1 cellular context compared by ENCODE assay signal in the genomic region with DNA sequence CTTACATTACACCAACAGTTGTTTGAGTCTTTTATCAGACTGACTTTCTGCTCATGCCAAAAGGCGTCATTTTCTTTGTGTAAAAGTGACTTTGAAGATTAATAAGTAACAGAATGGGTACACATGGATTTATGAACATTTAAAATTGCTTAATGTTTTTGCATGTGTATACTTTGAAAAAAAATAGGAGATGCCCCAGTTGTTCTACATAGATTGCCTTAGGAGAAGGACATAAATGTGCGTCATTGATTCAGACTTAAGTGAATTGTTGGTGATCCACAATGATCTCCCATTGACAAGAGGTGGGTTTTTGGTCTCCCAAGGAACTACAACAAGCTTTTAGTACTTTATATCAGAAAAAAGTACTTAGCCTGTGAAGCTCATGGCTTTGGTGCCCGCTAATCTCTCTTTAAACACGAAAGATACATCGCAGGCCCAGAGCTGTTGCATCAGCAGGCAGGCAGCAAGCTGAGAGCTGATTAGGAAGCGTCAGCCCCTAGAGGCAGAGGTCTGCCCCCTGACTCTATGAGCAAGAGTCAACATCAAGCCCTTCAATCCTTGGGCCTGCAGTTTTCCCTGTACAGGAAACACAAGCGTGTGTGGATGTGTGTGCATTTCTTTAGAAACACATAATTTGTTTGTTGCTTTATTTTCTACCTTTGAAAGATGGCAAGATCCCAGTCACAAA.
A peak's percentile ranks its signal among the peaks of the same experiment; 100 is the strongest.
TF ChIP-seq lines count a peak whose summit lies in the region.

No MANE protein-coding gene starts in this region.

TF ChIP-seq in HepG2, 621 proteins besides CTCF, POLR2A, EP300 and RAD21 (continued from another document and continues in another):
- TF ChIP-seq, protein P1, sequence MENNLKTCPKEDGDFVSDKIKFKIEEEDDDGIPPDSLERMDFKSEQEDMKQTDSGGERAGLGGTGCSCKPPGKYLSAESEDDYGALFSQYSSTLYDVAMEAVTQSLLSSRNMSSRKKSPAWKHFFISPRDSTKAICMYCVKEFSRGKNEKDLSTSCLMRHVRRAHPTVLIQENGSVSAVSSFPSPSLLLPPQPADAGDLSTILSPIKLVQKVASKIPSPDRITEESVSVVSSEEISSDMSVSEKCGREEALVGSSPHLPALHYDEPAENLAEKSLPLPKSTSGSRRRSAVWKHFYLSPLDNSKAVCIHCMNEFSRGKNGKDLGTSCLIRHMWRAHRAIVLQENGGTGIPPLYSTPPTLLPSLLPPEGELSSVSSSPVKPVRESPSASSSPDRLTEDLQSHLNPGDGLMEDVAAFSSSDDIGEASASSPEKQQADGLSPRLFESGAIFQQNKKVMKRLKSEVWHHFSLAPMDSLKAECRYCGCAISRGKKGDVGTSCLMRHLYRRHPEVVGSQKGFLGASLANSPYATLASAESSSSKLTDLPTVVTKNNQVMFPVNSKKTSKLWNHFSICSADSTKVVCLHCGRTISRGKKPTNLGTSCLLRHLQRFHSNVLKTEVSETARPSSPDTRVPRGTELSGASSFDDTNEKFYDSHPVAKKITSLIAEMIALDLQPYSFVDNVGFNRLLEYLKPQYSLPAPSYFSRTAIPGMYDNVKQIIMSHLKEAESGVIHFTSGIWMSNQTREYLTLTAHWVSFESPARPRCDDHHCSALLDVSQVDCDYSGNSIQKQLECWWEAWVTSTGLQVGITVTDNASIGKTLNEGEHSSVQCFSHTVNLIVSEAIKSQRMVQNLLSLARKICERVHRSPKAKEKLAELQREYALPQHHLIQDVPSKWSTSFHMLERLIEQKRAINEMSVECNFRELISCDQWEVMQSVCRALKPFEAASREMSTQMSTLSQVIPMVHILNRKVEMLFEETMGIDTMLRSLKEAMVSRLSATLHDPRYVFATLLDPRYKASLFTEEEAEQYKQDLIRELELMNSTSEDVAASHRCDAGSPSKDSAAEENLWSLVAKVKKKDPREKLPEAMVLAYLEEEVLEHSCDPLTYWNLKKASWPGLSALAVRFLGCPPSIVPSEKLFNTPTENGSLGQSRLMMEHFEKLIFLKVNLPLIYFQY (CRISPR knock-in tag; IDR thresholded peaks at IDR 0.05; ENCODE audit: borderline replicate concordance) = peak; percentile 46; the same call in 1 of the 2 replicates
- TF ChIP-seq CREM (IDR thresholded peaks at IDR 0.05) (peak; percentile 48; the same call in 1 of the 2 replicates), CREM (CRISPR knock-in tag; IDR thresholded peaks at IDR 0.05) (no peak), FOXA1 (IDR thresholded peaks at IDR 0.05) (no peak), FOXA1 (CRISPR knock-in tag; IDR thresholded peaks at IDR 0.05) (peak; percentile 93), ELF3 (CRISPR knock-in tag; IDR thresholded peaks at IDR 0.05) (peak; percentile 54; the same call in 1 of the 2 replicates), ZNF317 (CRISPR knock-in tag; IDR thresholded peaks at IDR 0.05) (peak; percentile 73; the same call in 1 of the 2 replicates), NR2F6 (IDR thresholded peaks at IDR 0.05) (no peak; the same call in 1 of the 2 replicates), NR2F6 (CRISPR knock-in tag; IDR thresholded peaks at IDR 0.05) (peak; percentile 57), ZNF350 (CRISPR knock-in tag; IDR thresholded peaks at IDR 0.05; ENCODE audit: borderline replicate concordance, low read depth) (peak; percentile 71; the same call in 1 of the 2 replicates), ZNF431 (CRISPR knock-in tag; IDR thresholded peaks at IDR 0.05; ENCODE audit: borderline replicate concordance, low read depth) (peak; percentile 91), CREB1 (IDR thresholded peaks at IDR 0.05) (no peak), CREB1 (CRISPR knock-in tag; IDR thresholded peaks at IDR 0.05) (0 out of 2 replicates have a peak, but pooled peaks have one; percentile 34), ETV5 (CRISPR knock-in tag; IDR thresholded peaks at IDR 0.05; ENCODE audit: borderline replicate concordance) (peak; percentile 49; the same call in 1 of the 2 replicates), SSRP1 (CRISPR knock-in tag; IDR thresholded peaks at IDR 0.05) (peak; percentile 85; the same call in 1 of the 2 replicates), ZNF34 (CRISPR knock-in tag; IDR thresholded peaks at IDR 0.05; ENCODE audit: borderline replicate concordance) (no peak), RXRA (CRISPR knock-in tag; IDR thresholded peaks at IDR 0.05) (peak; percentile 46; the same call in 1 of the 2 replicates), XBP1 (CRISPR knock-in tag; IDR thresholded peaks at IDR 0.05) (no peak), MIER2 (CRISPR knock-in tag; IDR thresholded peaks at IDR 0.05) (0 out of 2 replicates have a peak, but pooled peaks have one; percentile 28), KLF11 (CRISPR knock-in tag; IDR thresholded peaks at IDR 0.05) (peak; percentile 50; the same call in 1 of the 2 replicates), RBM22 (optimal IDR thresholded peaks at IDR 0.05; ENCODE audit: low read length) (peak; percentile 82), JARID2 (CRISPR knock-in tag; IDR thresholded peaks at IDR 0.05; ENCODE audit: insufficient replicate concordance) (no peak), TBP (CRISPR knock-in tag; IDR thresholded peaks at IDR 0.05) (no peak), ZSCAN21 (CRISPR knock-in tag; IDR thresholded peaks at IDR 0.05; ENCODE audit: borderline replicate concordance) (no peak), FLYWCH1 (CRISPR knock-in tag; IDR thresholded peaks at IDR 0.05) (no peak), ZNF556 (CRISPR knock-in tag; IDR thresholded peaks at IDR 0.05; ENCODE audit: borderline replicate concordance) (peak; percentile 65; the same call in 1 of the 2 replicates), CEBPB (IDR thresholded peaks at IDR 0.05; ENCODE audit: borderline replicate concordance, low read depth, low read length) (peak; percentile 95), TGIF2 (CRISPR knock-in tag; IDR thresholded peaks at IDR 0.05) (peak; percentile 64; the same call in 1 of the 2 replicates), ZNF383 (CRISPR knock-in tag; IDR thresholded peaks at IDR 0.05; ENCODE audit: borderline replicate concordance) (no peak), HMG20A (CRISPR knock-in tag; IDR thresholded peaks at IDR 0.05; ENCODE audit: borderline replicate concordance) (peak; percentile 40; the same call in 1 of the 2 replicates), POGZ (CRISPR knock-in tag; IDR thresholded peaks at IDR 0.05) (peak; percentile 69; the same call in 1 of the 2 replicates), KDM2A (CRISPR knock-in tag; IDR thresholded peaks at IDR 0.05; ENCODE audit: borderline replicate concordance, low read depth) (peak; percentile 80)
- TF ChIP-seq, protein P2, sequence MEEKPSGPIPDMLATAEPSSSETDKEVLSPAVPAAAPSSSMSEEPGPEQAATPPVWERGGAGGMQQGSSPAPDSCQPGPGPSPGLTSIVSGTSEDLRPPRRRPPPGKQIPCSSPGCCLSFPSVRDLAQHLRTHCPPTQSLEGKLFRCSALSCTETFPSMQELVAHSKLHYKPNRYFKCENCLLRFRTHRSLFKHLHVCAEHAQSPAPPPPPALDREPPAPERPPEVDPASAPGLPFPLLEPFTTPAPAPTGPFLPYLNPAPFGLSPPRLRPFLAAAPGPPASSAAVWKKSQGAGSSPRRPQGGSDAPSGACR (CRISPR knock-in tag; IDR thresholded peaks at IDR 0.05) = peak; percentile 86
- TF ChIP-seq, protein P3, sequence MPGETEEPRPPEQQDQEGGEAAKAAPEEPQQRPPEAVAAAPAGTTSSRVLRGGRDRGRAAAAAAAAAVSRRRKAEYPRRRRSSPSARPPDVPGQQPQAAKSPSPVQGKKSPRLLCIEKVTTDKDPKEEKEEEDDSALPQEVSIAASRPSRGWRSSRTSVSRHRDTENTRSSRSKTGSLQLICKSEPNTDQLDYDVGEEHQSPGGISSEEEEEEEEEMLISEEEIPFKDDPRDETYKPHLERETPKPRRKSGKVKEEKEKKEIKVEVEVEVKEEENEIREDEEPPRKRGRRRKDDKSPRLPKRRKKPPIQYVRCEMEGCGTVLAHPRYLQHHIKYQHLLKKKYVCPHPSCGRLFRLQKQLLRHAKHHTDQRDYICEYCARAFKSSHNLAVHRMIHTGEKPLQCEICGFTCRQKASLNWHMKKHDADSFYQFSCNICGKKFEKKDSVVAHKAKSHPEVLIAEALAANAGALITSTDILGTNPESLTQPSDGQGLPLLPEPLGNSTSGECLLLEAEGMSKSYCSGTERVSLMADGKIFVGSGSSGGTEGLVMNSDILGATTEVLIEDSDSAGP (CRISPR knock-in tag; IDR thresholded peaks at IDR 0.05; ENCODE audit: borderline replicate concordance) = peak; percentile 56; the same call in 1 of the 2 replicates
- TF ChIP-seq, protein P4, sequence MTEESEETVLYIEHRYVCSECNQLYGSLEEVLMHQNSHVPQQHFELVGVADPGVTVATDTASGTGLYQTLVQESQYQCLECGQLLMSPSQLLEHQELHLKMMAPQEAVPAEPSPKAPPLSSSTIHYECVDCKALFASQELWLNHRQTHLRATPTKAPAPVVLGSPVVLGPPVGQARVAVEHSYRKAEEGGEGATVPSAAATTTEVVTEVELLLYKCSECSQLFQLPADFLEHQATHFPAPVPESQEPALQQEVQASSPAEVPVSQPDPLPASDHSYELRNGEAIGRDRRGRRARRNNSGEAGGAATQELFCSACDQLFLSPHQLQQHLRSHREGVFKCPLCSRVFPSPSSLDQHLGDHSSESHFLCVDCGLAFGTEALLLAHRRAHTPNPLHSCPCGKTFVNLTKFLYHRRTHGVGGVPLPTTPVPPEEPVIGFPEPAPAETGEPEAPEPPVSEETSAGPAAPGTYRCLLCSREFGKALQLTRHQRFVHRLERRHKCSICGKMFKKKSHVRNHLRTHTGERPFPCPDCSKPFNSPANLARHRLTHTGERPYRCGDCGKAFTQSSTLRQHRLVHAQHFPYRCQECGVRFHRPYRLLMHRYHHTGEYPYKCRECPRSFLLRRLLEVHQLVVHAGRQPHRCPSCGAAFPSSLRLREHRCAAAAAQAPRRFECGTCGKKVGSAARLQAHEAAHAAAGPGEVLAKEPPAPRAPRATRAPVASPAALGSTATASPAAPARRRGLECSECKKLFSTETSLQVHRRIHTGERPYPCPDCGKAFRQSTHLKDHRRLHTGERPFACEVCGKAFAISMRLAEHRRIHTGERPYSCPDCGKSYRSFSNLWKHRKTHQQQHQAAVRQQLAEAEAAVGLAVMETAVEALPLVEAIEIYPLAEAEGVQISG (CRISPR knock-in tag; IDR thresholded peaks at IDR 0.05) = peak; percentile 79
- TF ChIP-seq, protein P5, sequence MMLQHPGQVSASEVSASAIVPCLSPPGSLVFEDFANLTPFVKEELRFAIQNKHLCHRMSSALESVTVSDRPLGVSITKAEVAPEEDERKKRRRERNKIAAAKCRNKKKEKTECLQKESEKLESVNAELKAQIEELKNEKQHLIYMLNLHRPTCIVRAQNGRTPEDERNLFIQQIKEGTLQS (CRISPR knock-in tag; IDR thresholded peaks at IDR 0.05) = peak; percentile 98
- TF ChIP-seq, protein P6, sequence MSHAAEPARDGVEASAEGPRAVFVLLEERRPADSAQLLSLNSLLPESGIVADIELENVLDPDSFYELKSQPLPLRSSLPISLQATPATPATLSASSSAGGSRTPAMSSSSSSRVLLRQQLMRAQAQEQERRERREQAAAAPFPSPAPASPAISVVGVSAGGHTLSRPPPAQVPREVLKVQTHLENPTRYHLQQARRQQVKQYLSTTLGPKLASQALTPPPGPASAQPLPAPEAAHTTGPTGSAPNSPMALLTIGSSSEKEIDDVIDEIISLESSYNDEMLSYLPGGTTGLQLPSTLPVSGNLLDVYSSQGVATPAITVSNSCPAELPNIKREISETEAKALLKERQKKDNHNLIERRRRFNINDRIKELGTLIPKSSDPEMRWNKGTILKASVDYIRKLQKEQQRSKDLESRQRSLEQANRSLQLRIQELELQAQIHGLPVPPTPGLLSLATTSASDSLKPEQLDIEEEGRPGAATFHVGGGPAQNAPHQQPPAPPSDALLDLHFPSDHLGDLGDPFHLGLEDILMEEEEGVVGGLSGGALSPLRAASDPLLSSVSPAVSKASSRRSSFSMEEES (CRISPR knock-in tag; IDR thresholded peaks at IDR 0.05) = peak; percentile 53; the same call in 1 of the 2 replicates
- TF ChIP-seq, protein P7, sequence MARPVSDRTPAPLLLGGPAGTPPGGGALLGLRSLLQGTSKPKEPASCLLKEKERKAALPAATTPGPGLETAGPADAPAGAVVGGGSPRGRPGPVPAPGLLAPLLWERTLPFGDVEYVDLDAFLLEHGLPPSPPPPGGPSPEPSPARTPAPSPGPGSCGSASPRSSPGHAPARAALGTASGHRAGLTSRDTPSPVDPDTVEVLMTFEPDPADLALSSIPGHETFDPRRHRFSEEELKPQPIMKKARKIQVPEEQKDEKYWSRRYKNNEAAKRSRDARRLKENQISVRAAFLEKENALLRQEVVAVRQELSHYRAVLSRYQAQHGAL (CRISPR knock-in tag; IDR thresholded peaks at IDR 0.05; ENCODE audit: not compliant biosample characterization) = no peak
- TF ChIP-seq, protein P8, sequence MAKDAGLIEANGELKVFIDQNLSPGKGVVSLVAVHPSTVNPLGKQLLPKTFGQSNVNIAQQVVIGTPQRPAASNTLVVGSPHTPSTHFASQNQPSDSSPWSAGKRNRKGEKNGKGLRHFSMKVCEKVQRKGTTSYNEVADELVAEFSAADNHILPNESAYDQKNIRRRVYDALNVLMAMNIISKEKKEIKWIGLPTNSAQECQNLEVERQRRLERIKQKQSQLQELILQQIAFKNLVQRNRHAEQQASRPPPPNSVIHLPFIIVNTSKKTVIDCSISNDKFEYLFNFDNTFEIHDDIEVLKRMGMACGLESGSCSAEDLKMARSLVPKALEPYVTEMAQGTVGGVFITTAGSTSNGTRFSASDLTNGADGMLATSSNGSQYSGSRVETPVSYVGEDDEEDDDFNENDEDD (CRISPR knock-in tag; IDR thresholded peaks at IDR 0.05; ENCODE audit: borderline replicate concordance) = 0 out of 2 replicates have a peak, but pooled peaks have one; percentile 52
- TF ChIP-seq, protein P9, sequence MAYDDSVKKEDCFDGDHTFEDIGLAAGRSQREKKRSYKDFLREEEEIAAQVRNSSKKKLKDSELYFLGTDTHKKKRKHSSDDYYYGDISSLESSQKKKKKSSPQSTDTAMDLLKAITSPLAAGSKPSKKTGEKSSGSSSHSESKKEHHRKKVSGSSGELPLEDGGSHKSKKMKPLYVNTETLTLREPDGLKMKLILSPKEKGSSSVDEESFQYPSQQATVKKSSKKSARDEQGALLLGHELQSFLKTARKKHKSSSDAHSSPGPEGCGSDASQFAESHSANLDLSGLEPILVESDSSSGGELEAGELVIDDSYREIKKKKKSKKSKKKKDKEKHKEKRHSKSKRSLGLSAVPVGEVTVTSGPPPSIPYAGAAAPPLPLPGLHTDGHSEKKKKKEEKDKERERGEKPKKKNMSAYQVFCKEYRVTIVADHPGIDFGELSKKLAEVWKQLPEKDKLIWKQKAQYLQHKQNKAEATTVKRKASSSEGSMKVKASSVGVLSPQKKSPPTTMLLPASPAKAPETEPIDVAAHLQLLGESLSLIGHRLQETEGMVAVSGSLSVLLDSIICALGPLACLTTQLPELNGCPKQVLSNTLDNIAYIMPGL (CRISPR knock-in tag; IDR thresholded peaks at IDR 0.05; ENCODE audit: borderline replicate concordance in 1 of 2, low read depth in 1 of 2) = peak; percentile 59 to 65; a peak in 2 of 4 replicates
- TF ChIP-seq, protein P10, sequence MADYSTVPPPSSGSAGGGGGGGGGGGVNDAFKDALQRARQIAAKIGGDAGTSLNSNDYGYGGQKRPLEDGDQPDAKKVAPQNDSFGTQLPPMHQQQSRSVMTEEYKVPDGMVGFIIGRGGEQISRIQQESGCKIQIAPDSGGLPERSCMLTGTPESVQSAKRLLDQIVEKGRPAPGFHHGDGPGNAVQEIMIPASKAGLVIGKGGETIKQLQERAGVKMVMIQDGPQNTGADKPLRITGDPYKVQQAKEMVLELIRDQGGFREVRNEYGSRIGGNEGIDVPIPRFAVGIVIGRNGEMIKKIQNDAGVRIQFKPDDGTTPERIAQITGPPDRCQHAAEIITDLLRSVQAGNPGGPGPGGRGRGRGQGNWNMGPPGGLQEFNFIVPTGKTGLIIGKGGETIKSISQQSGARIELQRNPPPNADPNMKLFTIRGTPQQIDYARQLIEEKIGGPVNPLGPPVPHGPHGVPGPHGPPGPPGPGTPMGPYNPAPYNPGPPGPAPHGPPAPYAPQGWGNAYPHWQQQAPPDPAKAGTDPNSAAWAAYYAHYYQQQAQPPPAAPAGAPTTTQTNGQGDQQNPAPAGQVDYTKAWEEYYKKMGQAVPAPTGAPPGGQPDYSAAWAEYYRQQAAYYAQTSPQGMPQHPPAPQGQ (CRISPR knock-in tag; IDR thresholded peaks at IDR 0.05; ENCODE audit: borderline replicate concordance) = no peak
